1 cellular context compared by ENCODE assay signal in the genomic region with DNA sequence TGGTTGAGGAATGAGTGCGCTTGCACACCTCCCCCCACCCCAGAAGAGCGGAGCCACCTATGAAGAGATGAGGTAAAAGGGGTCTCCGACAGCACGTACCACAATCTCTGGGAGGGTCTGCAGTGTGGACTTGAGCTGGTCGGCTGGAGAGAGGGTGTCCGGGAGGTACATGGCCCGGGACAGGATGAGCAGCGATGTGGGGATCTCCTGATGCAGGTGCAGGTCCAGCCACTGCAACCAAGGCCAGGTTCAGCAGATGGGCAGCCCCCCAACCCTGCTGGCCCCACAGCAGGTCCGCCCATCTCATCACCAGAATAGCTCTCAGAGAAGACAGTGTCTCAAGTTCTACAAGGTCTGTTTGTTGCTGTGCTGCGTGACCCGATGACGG.
TF ChIP-seq lines count a peak whose summit lies in the region.

No MANE protein-coding gene starts in this region.

TF ChIP-seq in K562, 482 proteins besides CTCF, POLR2A, EP300 and RAD21:
- TF ChIP-seq ESRRB (CRISPR knock-in tag; IDR thresholded peaks at IDR 0.05; ENCODE audit: borderline replicate concordance) (no peak), ZNF175 (CRISPR knock-in tag; IDR thresholded peaks at IDR 0.05; ENCODE audit: low read depth) (no peak), POLR2G (IDR thresholded peaks at IDR 0.05; ENCODE audit: low read depth, low read length) (peak; percentile 24; the same call in 1 of the 2 replicates), MCM5 (IDR thresholded peaks at IDR 0.05; ENCODE audit: low read depth) (no peak), EHMT2 (IDR thresholded peaks at IDR 0.05) (no peak), NELFE (IDR thresholded peaks at IDR 0.05; ENCODE audit: insufficient read depth, insufficient read length) (no peak), ELF1 (tag; IDR thresholded peaks at IDR 0.05) (no peak), SP2 (IDR thresholded peaks at IDR 0.05; ENCODE audit: extremely low read depth, low read depth, low read length, poor library complexity, severe bottlenecking) (no peak)
